In genomic region chr9:80790764-80791163, GRCh38 we compare ENCODE assay signal across 35 cellular contexts.
"Had no signal": no experiment of that assay in that cellular context is flagged by ENCODE, and none has a peak within 500 bp of the region (broad histone marks: within the 10 kb centered on the region; RNA-seq: fewer than 3 reads in every experiment).

No MANE protein-coding gene starts in this region.

- H3K27ac ChIP-seq: adrenal gland, body of pancreas, brain microvascular endothelial cell, breast epithelium, VCaP had no signal

- H3K4me3 ChIP-seq: adrenal gland, body of pancreas, breast epithelium had no signal

- ATAC-seq: activated CD8-positive, alpha-beta T cell treated with anti-CD3 and anti-CD28 coated beads for 36 hours; activated naive CD4-positive, alpha-beta T cell treated with anti-CD3 and anti-CD28 coated beads, Interleukin-2, amount 50 U/mL, for 72 hours; activated T-cell treated with anti-CD3 and anti-CD28 coated beads, Interleukin-2, amount 50 U/mL, for 4 hours; activated T-cell treated with anti-CD3 and anti-CD28 coated beads, Interleukin-2, amount 50 U/mL, for 72 hours; activated T-helper 17 cell treated with anti-CD3 and anti-CD28 coated beads, Interleukin-2, amount 50 U/mL, for 72 hours; body of pancreas had no signal

- H3K27ac Mint-ChIP-seq: activated B cell treated with CpG ODN at 0.5 μM for 24 hours; activated CD4-positive, alpha-beta memory T cell treated with anti-CD3 and anti-CD28 coated beads for 36 hours; activated CD4-positive, alpha-beta T cell treated with anti-CD3 and anti-CD28 coated beads, Interleukin-2, amount 10 ng/mL, durations not matched to agents 24 days and 14 days; activated CD8-positive, alpha-beta T cell treated with anti-CD3 and anti-CD28 coated beads for 36 hours; activated naive CD4-positive, alpha-beta T cell treated with anti-CD3 and anti-CD28 coated beads for 36 hours; activated naive CD4-positive, alpha-beta T cell treated with anti-CD3 and anti-CD28 coated beads, Interleukin-2, amount 50 U/mL, for 72 hours; activated naive CD8-positive, alpha-beta T cell treated with anti-CD3 and anti-CD28 coated beads for 36 hours; activated T-cell treated with anti-CD3 and anti-CD28 coated beads, Interleukin-2, amount 50 U/mL, for 72 hours; activated T-helper 1 cell treated with anti-CD3 and anti-CD28 coated beads, Interleukin-12 subunit alpha, Interleukin-12 subunit beta, Interleukin-2, Interleukin-4 antibody, amounts not matched to agents 30 ng/mL and 10 ng/mL and 1 ng/mL, durations not matched to agents 14 hours and 24 hours and 36 hours; activated T-helper 17 cell treated with anti-CD3 and anti-CD28 coated beads, Interleukin-2, amount 50 U/mL, for 72 hours; T-helper 2 cell treated with Interferon-gamma antibody and Interleukin-4, amounts not matched to agents 5 μg/mL and 100 μg/mL, for 36 hours had no signal

- H3K36me3 ChIP-seq: adrenal gland, brain microvascular endothelial cell, breast epithelium had no signal

- FAIRE-seq: astrocyte, colon had no signal

- H3K9me3 Mint-ChIP-seq: activated B cell treated with CpG ODN at 0.5 μM for 24 hours; activated CD4-positive, alpha-beta T cell treated with anti-CD3 and anti-CD28 coated beads, Interleukin-2, amount 10 ng/mL, durations not matched to agents 24 days and 14 days; activated naive CD4-positive, alpha-beta T cell treated with anti-CD3 and anti-CD28 coated beads for 36 hours; activated naive CD8-positive, alpha-beta T cell treated with anti-CD3 and anti-CD28 coated beads for 36 hours; activated T-cell treated with anti-CD3 and anti-CD28 coated beads, Interleukin-2, amount 50 U/mL, for 4 hours had no signal

- H3K27me3 ChIP-seq: adrenal gland, body of pancreas, brain microvascular endothelial cell, breast epithelium had no signal

- H3K9me3 ChIP-seq: adrenal gland, body of pancreas, breast epithelium had no signal

- H3K36me3 Mint-ChIP-seq: activated CD4-positive, alpha-beta memory T cell treated with anti-CD3 and anti-CD28 coated beads for 36 hours; activated naive CD4-positive, alpha-beta T cell treated with anti-CD3 and anti-CD28 coated beads, Interleukin-2, amount 50 U/mL, for 72 hours; activated naive CD8-positive, alpha-beta T cell treated with anti-CD3 and anti-CD28 coated beads for 36 hours had no signal

- H3K4me1 ChIP-seq: adrenal gland, body of pancreas, breast epithelium had no signal

- DNase-seq: activated B cell treated with CpG ODN at 0.5 μM for 24 hours; activated CD4-positive, alpha-beta memory T cell treated with anti-CD3 and anti-CD28 coated beads for 36 hours; activated CD4-positive, alpha-beta T cell treated with anti-CD3 and anti-CD28 coated beads for 4 hours; activated CD4-positive, alpha-beta T cell treated with anti-CD3 and anti-CD28 coated beads, Interleukin-2, amount 10 ng/mL, durations not matched to agents 24 days and 14 days; activated CD4-positive, alpha-beta T cell treated with anti-CD3 and anti-CD28 coated beads, Interleukin-2, amount 50 U/mL, for 1 hour; activated CD4-positive, alpha-beta T cell treated with anti-CD3 and anti-CD28 coated beads, Interleukin-2, amount 50 U/mL, for 4 hours; activated CD4-positive, CD25-positive, alpha-beta regulatory T cell treated with anti-CD3 and anti-CD28 coated beads, Interleukin-2, amount 50 U/mL, for 72 hours; activated CD8-positive, alpha-beta memory T cell treated with anti-CD3 and anti-CD28 coated beads, Interleukin-2, amount 50 U/mL, for 4 hours; activated CD8-positive, alpha-beta T cell treated with anti-CD3 and anti-CD28 coated beads for 36 hours; activated effector memory CD4-positive, alpha-beta T cell treated with anti-CD3 and anti-CD28 coated beads, Interleukin-2, amount 50 U/mL, for 16 hours; activated gamma-delta T cell treated with Interleukin-2 at 50 U/mL for 16 hours; activated naive CD4-positive, alpha-beta T cell; activated naive CD4-positive, alpha-beta T cell treated with anti-CD3 and anti-CD28 coated beads for 36 hours; activated naive CD4-positive, alpha-beta T cell treated with anti-CD3 and anti-CD28 coated beads, Interleukin-2, amount 50 U/mL, for 16 hours; activated naive CD8-positive, alpha-beta T cell treated with anti-CD3 and anti-CD28 coated beads for 36 hours; activated T-cell treated with anti-CD3 and anti-CD28 coated beads for 4 hours; activated T-cell treated with anti-CD3 and anti-CD28 coated beads, Interleukin-2, amount 50 U/mL, for 1 hour; activated T-cell treated with anti-CD3 and anti-CD28 coated beads, Interleukin-2, amount 50 U/mL, for 4 hours; activated T-cell treated with anti-CD3 and anti-CD28 coated beads, Interleukin-2, amount 50 U/mL, for 72 hours; adrenal gland; amniotic stem cell; aorta; body of pancreas; brain microvascular endothelial cell; central memory CD4-positive, alpha-beta T cell; T-helper 2 cell; T-helper 9 cell had no signal

- H3K4me1 Mint-ChIP-seq: activated B cell treated with CpG ODN at 0.5 μM for 24 hours; activated CD4-positive, alpha-beta T cell treated with anti-CD3 and anti-CD28 coated beads, Interleukin-2, amount 10 ng/mL, durations not matched to agents 24 days and 14 days; activated naive CD8-positive, alpha-beta T cell treated with anti-CD3 and anti-CD28 coated beads for 36 hours; activated T-helper 17 cell treated with anti-CD3 and anti-CD28 coated beads, Interleukin-2, amount 50 U/mL, for 72 hours had no signal

- H3K27me3 Mint-ChIP-seq: activated B cell treated with CpG ODN at 0.5 μM for 24 hours; activated CD4-positive, alpha-beta memory T cell treated with anti-CD3 and anti-CD28 coated beads for 36 hours; activated CD4-positive, alpha-beta T cell treated with anti-CD3 and anti-CD28 coated beads, Interleukin-2, amount 10 ng/mL, durations not matched to agents 24 days and 14 days; activated CD8-positive, alpha-beta T cell treated with anti-CD3 and anti-CD28 coated beads for 36 hours; activated naive CD8-positive, alpha-beta T cell treated with anti-CD3 and anti-CD28 coated beads for 36 hours; activated T-helper 17 cell treated with anti-CD3 and anti-CD28 coated beads, Interleukin-2, amount 50 U/mL, for 72 hours had no signal

- H3K4me3 Mint-ChIP-seq: activated B cell treated with CpG ODN at 0.5 μM for 24 hours; activated CD4-positive, alpha-beta memory T cell treated with anti-CD3 and anti-CD28 coated beads for 36 hours; activated CD4-positive, alpha-beta T cell treated with anti-CD3 and anti-CD28 coated beads, Interleukin-2, amount 10 ng/mL, durations not matched to agents 24 days and 14 days; activated CD8-positive, alpha-beta T cell treated with anti-CD3 and anti-CD28 coated beads for 36 hours; activated naive CD4-positive, alpha-beta T cell treated with anti-CD3 and anti-CD28 coated beads for 36 hours; activated naive CD8-positive, alpha-beta T cell treated with anti-CD3 and anti-CD28 coated beads for 36 hours; activated T-cell treated with anti-CD3 and anti-CD28 coated beads, Interleukin-2, amount 50 U/mL, for 4 hours; activated T-cell treated with anti-CD3 and anti-CD28 coated beads, Interleukin-2, amount 50 U/mL, for 72 hours; activated T-helper 1 cell treated with anti-CD3 and anti-CD28 coated beads, Interleukin-12 subunit alpha, Interleukin-12 subunit beta, Interleukin-2, Interleukin-4 antibody, amounts not matched to agents 30 ng/mL and 10 ng/mL and 1 ng/mL, durations not matched to agents 14 hours and 24 hours and 36 hours; activated T-helper 17 cell treated with anti-CD3 and anti-CD28 coated beads, Interleukin-2, amount 50 U/mL, for 72 hours; T-helper 2 cell treated with Interferon-gamma antibody and Interleukin-4, amounts not matched to agents 5 μg/mL and 100 μg/mL, for 36 hours had no signal
